20 cellular contexts compared by ENCODE assay signal in the genomic region with DNA sequence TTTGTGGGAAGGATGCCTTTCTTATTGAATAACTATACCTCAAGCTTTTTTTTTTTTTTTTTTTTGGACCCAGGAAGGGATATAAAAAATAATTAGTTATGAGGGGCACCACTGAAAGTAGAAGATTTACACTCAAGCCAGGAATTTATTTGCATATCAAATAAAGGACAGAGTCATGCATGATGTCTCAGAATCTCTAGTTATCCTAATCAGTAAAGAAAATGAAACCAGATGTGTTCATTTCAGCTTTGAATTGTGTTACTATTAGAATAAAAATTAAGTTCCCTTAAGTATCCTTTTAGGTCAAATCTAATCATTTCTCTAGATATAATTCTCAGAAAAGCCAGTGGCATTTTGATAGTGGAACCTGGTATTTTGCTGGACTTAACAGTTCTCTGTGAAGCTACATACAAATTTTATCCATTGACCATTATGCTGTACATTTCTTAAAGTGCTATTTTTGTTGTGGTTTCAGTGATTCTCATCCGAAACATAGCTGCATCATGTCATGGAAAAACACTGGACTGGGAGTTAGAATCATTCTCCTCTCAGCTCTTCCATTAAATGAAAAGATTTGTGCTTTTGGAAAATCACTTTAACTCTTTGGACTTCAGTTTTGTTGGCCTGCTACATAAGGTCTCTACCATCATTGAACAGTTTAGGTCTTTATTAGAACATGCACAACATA.
A peak's percentile ranks its signal among the peaks of the same experiment; 100 is the strongest.
DNase-seq lines count a peak whose midpoint lies in the region; ATAC-seq, FAIRE-seq and TF ChIP-seq lines count a peak whose summit lies in the region.
"Had no signal": no experiment of that assay in that cellular context is flagged by ENCODE, and none has a peak within 500 bp of the region (broad histone marks: within the 10 kb centered on the region; RNA-seq: fewer than 3 reads in every experiment).

No MANE protein-coding gene starts in this region.

- peaks cover 5% of the 10 kb centered on the region; the same call in 1 of the 2 replicates for H3K27me3 ChIP-seq in OCI-LY3 (ENCODE audit: low read depth, low read length)
- H3K27me3 ChIP-seq in brain microvascular endothelial cell (replicated peaks), result no peaks in the 10 kb centered on the region
- no peaks in the 10 kb centered on the region for H3K27me3 ChIP-seq in osteoblast (ENCODE audit: insufficient read depth, low read length)

- H2AFZ ChIP-seq in OCI-LY3 (ENCODE audit: low read depth, low read length) (no peak overlapping the region), osteoblast (ENCODE audit: low read length) (peak overlapping the region; percentile 74)

- no peaks in the 10 kb centered on the region for H3K36me3 Mint-ChIP-seq in activated CD8-positive, alpha-beta T cell treated with anti-CD3 and anti-CD28 coated beads, Interleukin-2, amount 10 ng/mL, durations not matched to agents 7 days and 5 days (ENCODE audit: low read depth)
- no peaks in the 10 kb centered on the region for H3K36me3 Mint-ChIP-seq in glutamatergic neuron (ENCODE audit: unreplicated experiment)
- H3K36me3 Mint-ChIP-seq: CD4-positive, alpha-beta memory T cell had no signal

- no peak for ATAC-seq in GM19397 (IDR thresholded peaks at IDR 0.05; ENCODE audit: unreplicated experiment)
- no peak for ATAC-seq in activated CD8-positive, alpha-beta T cell treated with anti-CD3 and anti-CD28 coated beads, Interleukin-2, amount 10 ng/mL, durations not matched to agents 7 days and 5 days

- no peak for TF ChIP-seq CTCF in D721Med (IDR thresholded peaks at IDR 0.05; ENCODE audit: insufficient read depth, missing control alignments)
- no peak for TF ChIP-seq CTCF in OCI-LY3 (IDR thresholded peaks at IDR 0.05; ENCODE audit: low read depth, low read length)
- no peak for TF ChIP-seq CTCF in brain microvascular endothelial cell (IDR thresholded peaks at IDR 0.05; ENCODE audit: low read depth, low read length, missing control alignments)
- TF ChIP-seq CTCF in osteoblast (IDR thresholded peaks at IDR 0.05; ENCODE audit: extremely low read depth, low read depth, low read length), result no peak
- TF ChIP-seq CTCF in glutamatergic neuron (IDR thresholded peaks at IDR 0.05; ENCODE audit: partially characterized antibody, unreplicated experiment), result no peak

- no peaks in the 10 kb centered on the region for H4K20me1 ChIP-seq in OCI-LY3 (ENCODE audit: insufficient read depth, low read length)
- no peaks in the 10 kb centered on the region for H4K20me1 ChIP-seq in osteoblast (ENCODE audit: insufficient read depth, low read length)

- peak; percentile 51 for FAIRE-seq in D721Med (lab: Jason Lieb, UNC)

- H3K4me1 Mint-ChIP-seq in activated CD8-positive, alpha-beta T cell treated with anti-CD3 and anti-CD28 coated beads, Interleukin-2, amount 10 ng/mL, durations not matched to agents 7 days and 5 days (ENCODE audit: low read depth), result peaks cover 6% of the 10 kb centered on the region
- peaks cover 4% of the 10 kb centered on the region for H3K4me1 Mint-ChIP-seq in glutamatergic neuron (ENCODE audit: low read depth, unreplicated experiment)
- H3K4me1 Mint-ChIP-seq: CD4-positive, alpha-beta memory T cell had no signal

- peak overlapping the region; percentile 18; the same call in 1 of the 2 replicates for H3K4me2 ChIP-seq in OCI-LY3 (ENCODE audit: low read length)
- H3K4me2 ChIP-seq in osteoblast (ENCODE audit: insufficient read depth, low read length), result peak overlapping the region; percentile 54

- H3K27ac Mint-ChIP-seq in activated CD8-positive, alpha-beta T cell treated with anti-CD3 and anti-CD28 coated beads, Interleukin-2, amount 10 ng/mL, durations not matched to agents 7 days and 5 days, result no peak overlapping the region
- no peak overlapping the region for H3K27ac Mint-ChIP-seq in glutamatergic neuron (ENCODE audit: unreplicated experiment)
- H3K27ac Mint-ChIP-seq: CD4-positive, alpha-beta memory T cell had no signal

- no peak overlapping the region for H3K4me3 ChIP-seq in OCI-LY3 (ENCODE audit: low read length)
- no peak overlapping the region for H3K4me3 ChIP-seq in brain microvascular endothelial cell (ENCODE audit: low read depth, low read length)
- H3K4me3 ChIP-seq in osteoblast (ENCODE audit: insufficient read depth, low read length), result no peak overlapping the region

- no peaks in the 10 kb centered on the region for H3K9me3 Mint-ChIP-seq in activated CD8-positive, alpha-beta T cell treated with anti-CD3 and anti-CD28 coated beads, Interleukin-2, amount 10 ng/mL, durations not matched to agents 7 days and 5 days (ENCODE audit: insufficient read depth)
- H3K9me3 Mint-ChIP-seq in glutamatergic neuron (ENCODE audit: unreplicated experiment), result no peaks in the 10 kb centered on the region

- POLR2A ChIA-PET in activated CD8-positive, alpha-beta T cell treated with anti-CD3 and anti-CD28 coated beads, Interleukin-2, amount 10 ng/mL, durations not matched to agents 7 days and 5 days (lab: Charles Lee), result interaction anchor here (1.1 kb wide), 1 partner anchor 57 kb away, joined by 3 read pairs; no protein-coding TSS in a partner anchor

- in situ Hi-C loops in brain microvascular endothelial cell (cut with HindIII; ENCODE audit: low pct_ligation_motif_present, low sequenced_read_pairs), result no loop called here

- no peak overlapping the region for H3K9ac ChIP-seq in OCI-LY3 (ENCODE audit: low read length)

- H3K4me1 ChIP-seq in OCI-LY3 (ENCODE audit: low read length) (peaks cover 29% of the 10 kb centered on the region), osteoblast (ENCODE audit: insufficient read depth, low read length) (peaks cover 11% of the 10 kb centered on the region)

- H3K36me3 ChIP-seq in OCI-LY3 (replicated peaks; ENCODE audit: low read depth, low read length) (no peaks in the 10 kb centered on the region), brain microvascular endothelial cell (replicated peaks) (no peaks in the 10 kb centered on the region), osteoblast (ENCODE audit: insufficient read depth, low read length) (no peaks in the 10 kb centered on the region)

- CTCF ChIA-PET in activated CD8-positive, alpha-beta T cell treated with anti-CD3 and anti-CD28 coated beads, Interleukin-2, amount 10 ng/mL, durations not matched to agents 7 days and 5 days (lab: Charles Lee), result interaction anchor here (1.0 kb wide), 1 partner anchor 12 kb away, joined by 3 read pairs; no protein-coding TSS in a partner anchor

- H3K27ac ChIP-seq in OCI-LY3 (ENCODE audit: low read length), result no peak overlapping the region
- H3K27ac ChIP-seq in brain microvascular endothelial cell, result peak overlapping the region; percentile 13
- H3K27ac ChIP-seq in osteoblast (ENCODE audit: low read depth, low read length), result peak overlapping the region; percentile 27

- H3K9me3 ChIP-seq in OCI-LY3 (ENCODE audit: insufficient read depth, low read length) (no peaks in the 10 kb centered on the region), osteoblast (ENCODE audit: low read depth, low read length) (no peaks in the 10 kb centered on the region)

- DNase-seq in D721Med (ENCODE audit: insufficient read length, low spot score), result no peak
- DNase-seq in brain microvascular endothelial cell, result no peak
- no peak for DNase-seq in osteoblast (ENCODE audit: insufficient read length, low spot score, missing footprints)
- DNase-seq in activated CD8-positive, alpha-beta T cell treated with anti-CD3 and anti-CD28 coated beads, Interleukin-2, amount 10 ng/mL, durations not matched to agents 7 days and 5 days, result no peak
- DNase-seq in glutamatergic neuron, result no peak
- DNase-seq: ACHN; AML-193; Calu3; CD4-positive, alpha-beta memory T cell; DMS79; HCEC 1CT; IMR-90; Kasumi-1; NCI-H1105 treated with DMSO at 0.1 percent for 48 hours; NCI-H187; NCI-H345; NCI-H748 treated with DMSO at 0.1 percent for 48 hours; Right ventricle myocardium superior had no signal

- no peak overlapping the region for H3K4me3 Mint-ChIP-seq in activated CD8-positive, alpha-beta T cell treated with anti-CD3 and anti-CD28 coated beads, Interleukin-2, amount 10 ng/mL, durations not matched to agents 7 days and 5 days
- no peak overlapping the region for H3K4me3 Mint-ChIP-seq in glutamatergic neuron (ENCODE audit: unreplicated experiment)
- H3K4me3 Mint-ChIP-seq: CD4-positive, alpha-beta memory T cell had no signal

- H3K27me3 Mint-ChIP-seq in activated CD8-positive, alpha-beta T cell treated with anti-CD3 and anti-CD28 coated beads, Interleukin-2, amount 10 ng/mL, durations not matched to agents 7 days and 5 days (ENCODE audit: low read depth), result peaks cover 5% of the 10 kb centered on the region
- no peaks in the 10 kb centered on the region for H3K27me3 Mint-ChIP-seq in glutamatergic neuron (ENCODE audit: unreplicated experiment)
- H3K27me3 Mint-ChIP-seq: CD4-positive, alpha-beta memory T cell had no signal

- H3K79me2 ChIP-seq in OCI-LY3 (ENCODE audit: low read length), result no peaks in the 10 kb centered on the region
- no peaks in the 10 kb centered on the region for H3K79me2 ChIP-seq in osteoblast (ENCODE audit: insufficient read depth, low read length)
